8 cellular contexts compared by ENCODE assay signal in the genomic region with DNA sequence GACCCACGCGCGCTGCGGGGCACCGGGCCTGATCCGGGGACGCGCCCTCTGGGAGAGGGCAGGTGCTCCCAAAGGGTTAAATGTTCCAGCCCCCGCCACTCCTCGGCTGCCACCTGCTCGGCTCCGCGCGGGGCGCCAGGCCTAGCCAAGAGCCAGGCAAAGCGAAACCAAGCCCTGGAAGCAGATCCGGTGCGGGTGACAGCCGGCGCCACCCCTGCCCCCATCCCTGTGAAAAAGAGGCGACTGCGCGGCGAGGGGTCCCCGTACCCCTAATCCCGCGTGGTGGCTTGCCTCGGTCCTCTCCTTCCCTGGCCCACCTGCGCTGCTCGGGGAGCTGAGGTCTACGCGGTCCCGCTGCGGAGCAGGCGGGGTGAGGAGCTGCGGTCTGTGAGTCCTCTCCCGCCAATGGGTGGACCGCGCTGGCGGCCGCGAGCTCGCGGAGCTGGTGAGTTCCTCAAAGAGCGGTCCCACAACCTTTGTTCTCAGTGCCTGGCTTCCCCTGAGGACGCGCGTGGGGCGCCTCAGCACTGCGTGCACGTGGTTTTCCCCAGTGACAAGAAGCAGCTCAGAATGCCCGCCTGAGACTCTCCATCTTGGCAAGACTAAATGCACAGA. TPM values are rescaled to one million over a fixed set of nuclear protein-coding genes. Genes with fewer than 3 reads are reported as not detected.
DNase-seq lines count a peak whose midpoint lies in the region; ATAC-seq and TF ChIP-seq lines count a peak whose summit lies in the region.

Gene ME3 (minus strand): TSS at position 610 of the 615 bp plus-strand sequence.

- peak; percentile 77 for DNase-seq in DMS79 treated with DMSO at 0.1 percent for 48 hours (lab: John Stamatoyannopoulos, UW)
- peak; percentile 7 for DNase-seq in activated naive CD8-positive, alpha-beta T cell treated with anti-CD3 and anti-CD28 coated beads, Interleukin-2, amount 50 U/mL, for 16 hours (ENCODE audit: low read depth, low spot score)
- peak; percentile 49 to 62 for DNase-seq in cardiac muscle cell (ENCODE audit: low read depth in 1 of 2, low spot score in 1 of 2)
- peak; percentile 92 for DNase-seq in osteoblast (ENCODE audit: insufficient read length, low spot score, missing footprints)
- peak; percentile 74 to 95 for DNase-seq in upper lobe of left lung
- no peak for DNase-seq in HuH-7.5 (ENCODE audit: low spot score)

- no peaks in the 10 kb centered on the region for H3K36me3 ChIP-seq in cardiac muscle cell
- H3K36me3 ChIP-seq in osteoblast (ENCODE audit: insufficient read depth, low read length): no peaks in the 10 kb centered on the region
- no peaks in the 10 kb centered on the region for H3K36me3 ChIP-seq in upper lobe of left lung

- TF ChIP-seq CTCF in cardiac muscle cell (IDR thresholded peaks at IDR 0.05; ENCODE audit: low read depth, low read length) (no peak), osteoblast (IDR thresholded peaks at IDR 0.05; ENCODE audit: extremely low read depth, low read depth, low read length) (no peak), upper lobe of left lung (IDR thresholded peaks at IDR 0.05) (peak in 1 of 6 experiments; percentile 3)

- peak within 1 kb of the TSS; percentile 50 for H2AFZ ChIP-seq in osteoblast (ENCODE audit: low read length)

- no peaks in the 10 kb centered on the region for H3K9me3 ChIP-seq in cardiac muscle cell (ENCODE audit: low read depth)
- H3K9me3 ChIP-seq in osteoblast (ENCODE audit: low read depth, low read length): no peaks in the 10 kb centered on the region
- H3K9me3 ChIP-seq in upper lobe of left lung: no peaks in the 10 kb centered on the region

- H3K27ac ChIP-seq in cardiac muscle cell (no peak within 1 kb of the TSS), osteoblast (ENCODE audit: low read depth, low read length) (peak within 1 kb of the TSS; percentile 75), upper lobe of left lung (peak within 1 kb of the TSS; percentile 84 to 93 (median 90))

- WGBS in upper lobe of left lung, 2 donors: 0 to 2% methylated on average over 3 to 25 of the region's 52 CpGs

- H3K79me2 ChIP-seq in osteoblast (ENCODE audit: insufficient read depth, low read length): peaks cover 2% of the 10 kb centered on the region

- peak within 1 kb of the TSS; percentile 88 for H3K4me2 ChIP-seq in osteoblast (ENCODE audit: insufficient read depth, low read length)

- peak in 1 of 4 donors; percentile 34 for TF ChIP-seq EP300 in upper lobe of left lung (IDR thresholded peaks at IDR 0.05)

- H3K4me3 ChIP-seq in cardiac muscle cell: peak within 1 kb of the TSS; percentile 41
- H3K4me3 ChIP-seq in osteoblast (ENCODE audit: insufficient read depth, low read length): peak within 1 kb of the TSS; percentile 84
- H3K4me3 ChIP-seq in upper lobe of left lung: peak within 1 kb of the TSS; percentile 81 to 85 (median 83)

- peak in 1 of 4 donors; percentile 39 for TF ChIP-seq POLR2A in upper lobe of left lung (IDR thresholded peaks at IDR 0.05)

- peaks cover 61% of the 10 kb centered on the region for H3K27me3 ChIP-seq in cardiac muscle cell
- H3K27me3 ChIP-seq in osteoblast (ENCODE audit: insufficient read depth, low read length): no peaks in the 10 kb centered on the region
- no peaks in the 10 kb centered on the region for H3K27me3 ChIP-seq in upper lobe of left lung

- ATAC-seq in HG03354 (IDR thresholded peaks at IDR 0.05; ENCODE audit: poor library complexity, severe bottlenecking, unreplicated experiment) (peak; percentile 56), SK-N-SH treated with all-trans-retinoic acid at 6 μM for 48 hours (peak; percentile 70), upper lobe of left lung (ENCODE audit: low FRiP score in 2 of 2) (peak; percentile 88 to 94)

- H4K20me1 ChIP-seq in osteoblast (ENCODE audit: insufficient read depth, low read length): no peaks in the 10 kb centered on the region

- H3K4me1 ChIP-seq in cardiac muscle cell (ENCODE audit: low read depth): no peaks in the 10 kb centered on the region
- H3K4me1 ChIP-seq in osteoblast (ENCODE audit: insufficient read depth, low read length): peaks cover 31% of the 10 kb centered on the region
- H3K4me1 ChIP-seq in upper lobe of left lung: peaks cover 0 to 22% (median 16%) of the 10 kb centered on the region in 4 donors

TF ChIP-seq in SK-N-SH treated with all-trans-retinoic acid at 6 μM for 48 hours, 23 proteins besides CTCF, POLR2A, EP300 and RAD21:
- TF ChIP-seq TSHZ2 (CRISPR knock-in tag; IDR thresholded peaks at IDR 0.05) (no peak), CSDC2 (CRISPR knock-in tag; IDR thresholded peaks at IDR 0.05) (0 out of 2 replicates have a peak, but pooled peaks have one; percentile 11), GLIS3 (CRISPR knock-in tag; IDR thresholded peaks at IDR 0.05) (0 out of 2 replicates have a peak, but pooled peaks have one; percentile 20), TCF4 (CRISPR knock-in tag; IDR thresholded peaks at IDR 0.05; ENCODE audit: borderline replicate concordance) (no peak)

RNA-seq across cellular contexts. Expression of gene ME3, which starts in this region (rescaled TPM):
- total RNA-seq in cardiac muscle cell: 5.4 and 17.2 TPM in 2 replicates
- polyA plus RNA-seq in cardiac muscle cell: 3.5 and 5.9 TPM in 2 replicates
- 70.9 and 73.4 TPM in 2 replicates for total RNA-seq in osteoblast
- 10 to 100 TPM; 19.5 to 56.6 (median 34.7) TPM for total RNA-seq in upper lobe of left lung
